In the genomic region with DNA sequence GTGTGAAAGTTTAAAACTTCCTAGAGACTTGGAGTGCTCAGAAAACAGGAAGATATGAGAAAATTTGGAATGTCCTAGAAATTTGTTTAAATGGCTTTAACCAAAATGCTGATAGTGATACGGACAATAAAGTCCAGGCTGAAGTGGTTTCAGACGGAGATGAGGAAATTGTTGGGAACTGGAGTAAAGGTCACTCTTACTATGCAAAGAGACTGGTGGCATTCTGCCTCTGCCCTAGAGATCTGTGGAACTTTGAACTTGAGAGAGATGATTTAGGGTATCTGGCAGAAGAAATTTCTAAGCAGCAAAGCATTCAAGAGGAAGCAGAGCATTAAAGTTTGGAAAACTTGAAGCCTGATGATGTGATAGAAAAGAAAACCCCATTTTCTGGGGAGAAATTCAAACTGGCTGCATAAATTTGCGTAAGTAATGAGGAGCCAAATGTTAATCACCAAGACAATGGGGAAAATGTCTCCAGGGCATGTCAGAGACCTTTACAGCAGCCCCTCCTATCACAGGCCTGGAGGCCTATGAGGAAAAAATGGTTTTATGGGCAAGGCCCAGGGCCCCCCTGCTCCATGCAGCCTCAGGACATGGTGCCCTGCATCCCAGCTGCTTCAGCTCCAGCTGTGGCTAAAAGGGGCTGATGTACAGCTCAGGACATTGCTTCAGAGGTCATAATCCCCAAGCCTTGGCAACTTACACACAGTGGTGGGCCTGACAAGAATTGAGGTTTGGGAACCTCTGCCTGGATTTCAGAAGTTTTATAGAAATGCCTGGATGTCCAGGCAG, we compare ENCODE assay signal across 1 cellular context.
TF ChIP-seq lines count a peak whose summit lies in the region.
"Not testable (repeated sequence)": the region's sequence is repeated elsewhere in the genome, so short reads cannot be mapped to it uniquely, and the experiment has no call there.

No MANE protein-coding gene starts in this region.

TF ChIP-seq in HepG2, 621 proteins besides CTCF, POLR2A, EP300 and RAD21 (continued from another document):
- TF ChIP-seq SOX13 (IDR thresholded peaks at IDR 0.05); SOX6 (IDR thresholded peaks at IDR 0.05); HNF4G (CRISPR knock-in tag; IDR thresholded peaks at IDR 0.05; ENCODE audit: borderline replicate concordance, low read depth); CREM (CRISPR knock-in tag; IDR thresholded peaks at IDR 0.05): not testable (repeated sequence)
- TF ChIP-seq SOX13 (CRISPR knock-in tag; conservative IDR thresholded peaks at IDR 0.05 in 1 of 2, IDR thresholded peaks at IDR 0.05 in 1 of 2), result peak in 1 of 2 experiments; percentile 57; a peak in 1 of 4 replicates
- 0 out of 2 replicates have a peak, but pooled peaks have one; percentile 17 for TF ChIP-seq SAP130 (CRISPR knock-in tag; IDR thresholded peaks at IDR 0.05; ENCODE audit: low read depth)
- peak; percentile 17; the same call in 1 of the 2 replicates for TF ChIP-seq CEBPB (IDR thresholded peaks at IDR 0.05; ENCODE audit: borderline replicate concordance, low read depth, low read length)
- TF ChIP-seq, protein P1, sequence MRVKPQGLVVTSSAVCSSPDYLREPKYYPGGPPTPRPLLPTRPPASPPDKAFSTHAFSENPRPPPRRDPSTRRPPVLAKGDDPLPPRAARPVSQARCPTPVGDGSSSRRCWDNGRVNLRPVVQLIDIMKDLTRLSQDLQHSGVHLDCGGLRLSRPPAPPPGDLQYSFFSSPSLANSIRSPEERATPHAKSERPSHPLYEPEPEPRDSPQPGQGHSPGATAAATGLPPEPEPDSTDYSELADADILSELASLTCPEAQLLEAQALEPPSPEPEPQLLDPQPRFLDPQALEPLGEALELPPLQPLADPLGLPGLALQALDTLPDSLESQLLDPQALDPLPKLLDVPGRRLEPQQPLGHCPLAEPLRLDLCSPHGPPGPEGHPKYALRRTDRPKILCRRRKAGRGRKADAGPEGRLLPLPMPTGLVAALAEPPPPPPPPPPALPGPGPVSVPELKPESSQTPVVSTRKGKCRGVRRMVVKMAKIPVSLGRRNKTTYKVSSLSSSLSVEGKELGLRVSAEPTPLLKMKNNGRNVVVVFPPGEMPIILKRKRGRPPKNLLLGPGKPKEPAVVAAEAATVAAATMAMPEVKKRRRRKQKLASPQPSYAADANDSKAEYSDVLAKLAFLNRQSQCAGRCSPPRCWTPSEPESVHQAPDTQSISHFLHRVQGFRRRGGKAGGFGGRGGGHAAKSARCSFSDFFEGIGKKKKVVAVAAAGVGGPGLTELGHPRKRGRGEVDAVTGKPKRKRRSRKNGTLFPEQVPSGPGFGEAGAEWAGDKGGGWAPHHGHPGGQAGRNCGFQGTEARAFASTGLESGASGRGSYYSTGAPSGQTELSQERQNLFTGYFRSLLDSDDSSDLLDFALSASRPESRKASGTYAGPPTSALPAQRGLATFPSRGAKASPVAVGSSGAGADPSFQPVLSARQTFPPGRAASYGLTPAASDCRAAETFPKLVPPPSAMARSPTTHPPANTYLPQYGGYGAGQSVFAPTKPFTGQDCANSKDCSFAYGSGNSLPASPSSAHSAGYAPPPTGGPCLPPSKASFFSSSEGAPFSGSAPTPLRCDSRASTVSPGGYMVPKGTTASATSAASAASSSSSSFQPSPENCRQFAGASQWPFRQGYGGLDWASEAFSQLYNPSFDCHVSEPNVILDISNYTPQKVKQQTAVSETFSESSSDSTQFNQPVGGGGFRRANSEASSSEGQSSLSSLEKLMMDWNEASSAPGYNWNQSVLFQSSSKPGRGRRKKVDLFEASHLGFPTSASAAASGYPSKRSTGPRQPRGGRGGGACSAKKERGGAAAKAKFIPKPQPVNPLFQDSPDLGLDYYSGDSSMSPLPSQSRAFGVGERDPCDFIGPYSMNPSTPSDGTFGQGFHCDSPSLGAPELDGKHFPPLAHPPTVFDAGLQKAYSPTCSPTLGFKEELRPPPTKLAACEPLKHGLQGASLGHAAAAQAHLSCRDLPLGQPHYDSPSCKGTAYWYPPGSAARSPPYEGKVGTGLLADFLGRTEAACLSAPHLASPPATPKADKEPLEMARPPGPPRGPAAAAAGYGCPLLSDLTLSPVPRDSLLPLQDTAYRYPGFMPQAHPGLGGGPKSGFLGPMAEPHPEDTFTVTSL (CRISPR knock-in tag; IDR thresholded peaks at IDR 0.05; ENCODE audit: borderline replicate concordance), result peak; percentile 69; the same call in 1 of the 2 replicates
- TF ChIP-seq ISL2 (CRISPR knock-in tag; IDR thresholded peaks at IDR 0.05), result peak; percentile 52; the same call in 1 of the 2 replicates
- 0 out of 2 replicates have a peak, but pooled peaks have one; percentile 31 for TF ChIP-seq SP4 (CRISPR knock-in tag; IDR thresholded peaks at IDR 0.05)
- TF ChIP-seq TBL1XR1 (IDR thresholded peaks at IDR 0.05; ENCODE audit: borderline replicate concordance, low read length, partially characterized antibody), result peak; percentile 53
- 0 out of 2 replicates have a peak, but pooled peaks have one; percentile 43 for TF ChIP-seq ZNF644 (CRISPR knock-in tag; IDR thresholded peaks at IDR 0.05; ENCODE audit: low read depth)
- peak; percentile 56; the same call in 1 of the 2 replicates for TF ChIP-seq ZMYM4 (CRISPR knock-in tag; IDR thresholded peaks at IDR 0.05)
- peak; percentile 39; the same call in 1 of the 2 replicates for TF ChIP-seq RCOR2 (CRISPR knock-in tag; IDR thresholded peaks at IDR 0.05)
- TF ChIP-seq SOX5 (CRISPR knock-in tag; IDR thresholded peaks at IDR 0.05; ENCODE audit: borderline replicate concordance), result peak; percentile 36; the same call in 1 of the 2 replicates
- peak; percentile 20; the same call in 1 of the 2 replicates for TF ChIP-seq ELF1 (CRISPR knock-in tag; IDR thresholded peaks at IDR 0.05)
- peak; percentile 61 for TF ChIP-seq RARA (CRISPR knock-in tag; IDR thresholded peaks at IDR 0.05)
- peak; percentile 41; the same call in 1 of the 2 replicates for TF ChIP-seq SOX6 (CRISPR knock-in tag; IDR thresholded peaks at IDR 0.05)
- peak; percentile 62; the same call in 1 of the 2 replicates for TF ChIP-seq NCOR1 (IDR thresholded peaks at IDR 0.05; ENCODE audit: borderline replicate concordance, low read length)
- TF ChIP-seq NCOA2 (CRISPR knock-in tag; IDR thresholded peaks at IDR 0.05), result 0 out of 2 replicates have a peak, but pooled peaks have one; percentile 40
- TF ChIP-seq FOSL2 (CRISPR knock-in tag; IDR thresholded peaks at IDR 0.05), result peak; percentile 26; the same call in 1 of the 2 replicates
- TF ChIP-seq, protein P2, sequence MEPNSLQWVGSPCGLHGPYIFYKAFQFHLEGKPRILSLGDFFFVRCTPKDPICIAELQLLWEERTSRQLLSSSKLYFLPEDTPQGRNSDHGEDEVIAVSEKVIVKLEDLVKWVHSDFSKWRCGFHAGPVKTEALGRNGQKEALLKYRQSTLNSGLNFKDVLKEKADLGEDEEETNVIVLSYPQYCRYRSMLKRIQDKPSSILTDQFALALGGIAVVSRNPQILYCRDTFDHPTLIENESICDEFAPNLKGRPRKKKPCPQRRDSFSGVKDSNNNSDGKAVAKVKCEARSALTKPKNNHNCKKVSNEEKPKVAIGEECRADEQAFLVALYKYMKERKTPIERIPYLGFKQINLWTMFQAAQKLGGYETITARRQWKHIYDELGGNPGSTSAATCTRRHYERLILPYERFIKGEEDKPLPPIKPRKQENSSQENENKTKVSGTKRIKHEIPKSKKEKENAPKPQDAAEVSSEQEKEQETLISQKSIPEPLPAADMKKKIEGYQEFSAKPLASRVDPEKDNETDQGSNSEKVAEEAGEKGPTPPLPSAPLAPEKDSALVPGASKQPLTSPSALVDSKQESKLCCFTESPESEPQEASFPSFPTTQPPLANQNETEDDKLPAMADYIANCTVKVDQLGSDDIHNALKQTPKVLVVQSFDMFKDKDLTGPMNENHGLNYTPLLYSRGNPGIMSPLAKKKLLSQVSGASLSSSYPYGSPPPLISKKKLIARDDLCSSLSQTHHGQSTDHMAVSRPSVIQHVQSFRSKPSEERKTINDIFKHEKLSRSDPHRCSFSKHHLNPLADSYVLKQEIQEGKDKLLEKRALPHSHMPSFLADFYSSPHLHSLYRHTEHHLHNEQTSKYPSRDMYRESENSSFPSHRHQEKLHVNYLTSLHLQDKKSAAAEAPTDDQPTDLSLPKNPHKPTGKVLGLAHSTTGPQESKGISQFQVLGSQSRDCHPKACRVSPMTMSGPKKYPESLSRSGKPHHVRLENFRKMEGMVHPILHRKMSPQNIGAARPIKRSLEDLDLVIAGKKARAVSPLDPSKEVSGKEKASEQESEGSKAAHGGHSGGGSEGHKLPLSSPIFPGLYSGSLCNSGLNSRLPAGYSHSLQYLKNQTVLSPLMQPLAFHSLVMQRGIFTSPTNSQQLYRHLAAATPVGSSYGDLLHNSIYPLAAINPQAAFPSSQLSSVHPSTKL (CRISPR knock-in tag; IDR thresholded peaks at IDR 0.05), result peak; percentile 75
- TF ChIP-seq, protein P3, sequence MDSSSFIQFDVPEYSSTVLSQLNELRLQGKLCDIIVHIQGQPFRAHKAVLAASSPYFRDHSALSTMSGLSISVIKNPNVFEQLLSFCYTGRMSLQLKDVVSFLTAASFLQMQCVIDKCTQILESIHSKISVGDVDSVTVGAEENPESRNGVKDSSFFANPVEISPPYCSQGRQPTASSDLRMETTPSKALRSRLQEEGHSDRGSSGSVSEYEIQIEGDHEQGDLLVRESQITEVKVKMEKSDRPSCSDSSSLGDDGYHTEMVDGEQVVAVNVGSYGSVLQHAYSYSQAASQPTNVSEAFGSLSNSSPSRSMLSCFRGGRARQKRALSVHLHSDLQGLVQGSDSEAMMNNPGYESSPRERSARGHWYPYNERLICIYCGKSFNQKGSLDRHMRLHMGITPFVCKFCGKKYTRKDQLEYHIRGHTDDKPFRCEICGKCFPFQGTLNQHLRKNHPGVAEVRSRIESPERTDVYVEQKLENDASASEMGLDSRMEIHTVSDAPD (CRISPR knock-in tag; IDR thresholded peaks at IDR 0.05), result peak; percentile 20; the same call in 1 of the 2 replicates
- 0 out of 2 replicates have a peak, but pooled peaks have one; percentile 24 for TF ChIP-seq KDM5B (CRISPR knock-in tag; IDR thresholded peaks at IDR 0.05; ENCODE audit: borderline replicate concordance)
- peak; percentile 30 for TF ChIP-seq TEAD3 (CRISPR knock-in tag; optimal IDR thresholded peaks at IDR 0.05; ENCODE audit: borderline replicate concordance)
- TF ChIP-seq HNF4G (IDR thresholded peaks at IDR 0.05; ENCODE audit: borderline replicate concordance, low read depth, low read length), result peak; percentile 73; the same call in 1 of the 2 replicates
- peak; percentile 80 for TF ChIP-seq HNF4A (CRISPR knock-in tag; IDR thresholded peaks at IDR 0.05)
- peak; percentile 63 for TF ChIP-seq CEBPG (CRISPR knock-in tag; IDR thresholded peaks at IDR 0.05)
- 0 out of 2 replicates have a peak, but pooled peaks have one; percentile 59 for TF ChIP-seq ZKSCAN5 (CRISPR knock-in tag; IDR thresholded peaks at IDR 0.05)
- TF ChIP-seq PPARG (CRISPR knock-in tag; conservative IDR thresholded peaks at IDR 0.05), result peak; percentile 98
- TF ChIP-seq BCL6 (CRISPR knock-in tag; IDR thresholded peaks at IDR 0.05), result peak; percentile 85
- 0 out of 2 replicates have a peak, but pooled peaks have one; percentile 15 for TF ChIP-seq CREM (IDR thresholded peaks at IDR 0.05)
- TF ChIP-seq GATAD2A (CRISPR knock-in tag; IDR thresholded peaks at IDR 0.05), result peak; percentile 68
- TF ChIP-seq SKI (IDR thresholded peaks at IDR 0.05; ENCODE audit: partially characterized antibody), result peak; percentile 94
- TF ChIP-seq ZNF292 (CRISPR knock-in tag; IDR thresholded peaks at IDR 0.05; ENCODE audit: borderline replicate concordance, low read depth), result 0 out of 2 replicates have a peak, but pooled peaks have one; percentile 22
- peak; percentile 72 for TF ChIP-seq ELF3 (CRISPR knock-in tag; IDR thresholded peaks at IDR 0.05)
- TF ChIP-seq, protein P4, sequence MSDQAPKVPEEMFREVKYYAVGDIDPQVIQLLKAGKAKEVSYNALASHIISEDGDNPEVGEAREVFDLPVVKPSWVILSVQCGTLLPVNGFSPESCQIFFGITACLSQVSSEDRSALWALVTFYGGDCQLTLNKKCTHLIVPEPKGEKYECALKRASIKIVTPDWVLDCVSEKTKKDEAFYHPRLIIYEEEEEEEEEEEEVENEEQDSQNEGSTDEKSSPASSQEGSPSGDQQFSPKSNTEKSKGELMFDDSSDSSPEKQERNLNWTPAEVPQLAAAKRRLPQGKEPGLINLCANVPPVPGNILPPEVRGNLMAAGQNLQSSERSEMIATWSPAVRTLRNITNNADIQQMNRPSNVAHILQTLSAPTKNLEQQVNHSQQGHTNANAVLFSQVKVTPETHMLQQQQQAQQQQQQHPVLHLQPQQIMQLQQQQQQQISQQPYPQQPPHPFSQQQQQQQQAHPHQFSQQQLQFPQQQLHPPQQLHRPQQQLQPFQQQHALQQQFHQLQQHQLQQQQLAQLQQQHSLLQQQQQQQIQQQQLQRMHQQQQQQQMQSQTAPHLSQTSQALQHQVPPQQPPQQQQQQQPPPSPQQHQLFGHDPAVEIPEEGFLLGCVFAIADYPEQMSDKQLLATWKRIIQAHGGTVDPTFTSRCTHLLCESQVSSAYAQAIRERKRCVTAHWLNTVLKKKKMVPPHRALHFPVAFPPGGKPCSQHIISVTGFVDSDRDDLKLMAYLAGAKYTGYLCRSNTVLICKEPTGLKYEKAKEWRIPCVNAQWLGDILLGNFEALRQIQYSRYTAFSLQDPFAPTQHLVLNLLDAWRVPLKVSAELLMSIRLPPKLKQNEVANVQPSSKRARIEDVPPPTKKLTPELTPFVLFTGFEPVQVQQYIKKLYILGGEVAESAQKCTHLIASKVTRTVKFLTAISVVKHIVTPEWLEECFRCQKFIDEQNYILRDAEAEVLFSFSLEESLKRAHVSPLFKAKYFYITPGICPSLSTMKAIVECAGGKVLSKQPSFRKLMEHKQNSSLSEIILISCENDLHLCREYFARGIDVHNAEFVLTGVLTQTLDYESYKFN (CRISPR knock-in tag; conservative IDR thresholded peaks at IDR 0.05), result 0 out of 2 replicates have a peak, but pooled peaks have one; percentile 27
